32 cellular contexts compared by ENCODE assay signal in genomic region chr15:80846416-80846815, GRCh38.
A peak's percentile ranks its signal among the peaks of the same experiment; 100 is the strongest.
DNase-seq lines count a peak whose midpoint lies in the region; ATAC-seq and TF ChIP-seq lines count a peak whose summit lies in the region.
"Had no signal": no experiment of that assay in that cellular context is flagged by ENCODE, and none has a peak within 500 bp of the region (broad histone marks: within the 10 kb centered on the region; RNA-seq: fewer than 3 reads in every experiment).

No MANE protein-coding gene starts in this region.

- no peak overlapping the region for H2AK5ac ChIP-seq in trophoblast cell (ENCODE audit: low read length)

- no peaks in the 10 kb centered on the region; the same call in 1 of the 2 replicates for H4K20me1 ChIP-seq in GM23248 (ENCODE audit: insufficient read depth)
- H4K20me1 ChIP-seq in PC-3 (ENCODE audit: low read length) = no peaks in the 10 kb centered on the region
- no peaks in the 10 kb centered on the region for H4K20me1 ChIP-seq in neural progenitor cell (ENCODE audit: low read depth)

- intact Hi-C loops in PC-3 (cut with micrococcal nuclease) = no loop called here

- H3K9me2 ChIP-seq in GM23248 (ENCODE audit: insufficient read depth) (no peaks in the 10 kb centered on the region), PC-3 (replicated peaks; ENCODE audit: low read length) (no peaks in the 10 kb centered on the region)

- no peak overlapping the region for H3K4me3 Mint-ChIP-seq in neural progenitor cell
- H3K4me3 Mint-ChIP-seq: activated CD4-positive, alpha-beta T cell treated with anti-CD3 and anti-CD28 coated beads for 36 hours; CD14-positive monocyte; nephron had no signal

- H3K4me1 Mint-ChIP-seq in neural progenitor cell = no peaks in the 10 kb centered on the region
- H3K4me1 Mint-ChIP-seq: activated CD4-positive, alpha-beta T cell treated with anti-CD3 and anti-CD28 coated beads for 36 hours had no signal

- no peaks in the 10 kb centered on the region for H3K36me3 Mint-ChIP-seq in neural progenitor cell
- H3K36me3 Mint-ChIP-seq: activated naive CD4-positive, alpha-beta T cell treated with anti-CD3 and anti-CD28 coated beads, Interleukin-2, amount 50 U/mL, for 72 hours; CD14-positive monocyte had no signal

- no peak overlapping the region for H2BK5ac ChIP-seq in trophoblast cell (ENCODE audit: low read depth, low read length, poor library complexity)

- POLR2A ChIA-PET in PC-3 (lab: Charles Lee; ENCODE audit: unreplicated experiment) = no interaction called here

- H3F3A ChIP-seq in GM23248 (ENCODE audit: insufficient read depth) = peaks cover 72% of the 10 kb centered on the region
- peaks cover under 1% of the 10 kb centered on the region for H3F3A ChIP-seq in PC-3 (ENCODE audit: low read length, unreplicated experiment)
- no peaks in the 10 kb centered on the region for H3F3A ChIP-seq in neural progenitor cell (ENCODE audit: low read depth)

- TF ChIP-seq CTCF in PC-3 (conservative IDR thresholded peaks at IDR 0.05; ENCODE audit: low read depth, low read length) (0 out of 2 replicates have a peak, but pooled peaks have one; percentile 9), neural progenitor cell (IDR thresholded peaks at IDR 0.05) (peak; percentile 16)

- peaks cover 11% of the 10 kb centered on the region for H3K27me3 Mint-ChIP-seq in neural progenitor cell (ENCODE audit: insufficient read depth, low read depth)

- no TSS peak for BruUV-seq in PC-3 (replicated peaks; lab: Mats Ljungman, UMichigan)

- no peaks in the 10 kb centered on the region for H3K79me2 ChIP-seq in GM23248 (ENCODE audit: insufficient read depth)
- no peaks in the 10 kb centered on the region for H3K79me2 ChIP-seq in PC-3 (ENCODE audit: low read length)
- H3K79me2 ChIP-seq in neural progenitor cell (ENCODE audit: low read depth) = no peaks in the 10 kb centered on the region
- H3K79me2 ChIP-seq in trophoblast cell (ENCODE audit: control insufficient read depth, insufficient read depth, low read length, poor library complexity) = no peaks in the 10 kb centered on the region
- H3K79me2 ChIP-seq: hepatocyte had no signal

- no peak overlapping the region for H3K23ac ChIP-seq in trophoblast cell (ENCODE audit: low read length)

- H3K18ac ChIP-seq in trophoblast cell (ENCODE audit: low read length) = no peak overlapping the region

- H3K27me3 ChIP-seq in GM23248 (replicated peaks; ENCODE audit: insufficient read depth) (no peaks in the 10 kb centered on the region), PC-3 (ENCODE audit: low read length) (no peaks in the 10 kb centered on the region), neural progenitor cell (no peaks in the 10 kb centered on the region), trophoblast cell (ENCODE audit: insufficient read depth, low read length) (no peaks in the 10 kb centered on the region)
- H3K27me3 ChIP-seq: brain microvascular endothelial cell, hepatocyte, ovary, Peyer's patch, right atrium auricular region, vagina had no signal

- H3K9me3 Mint-ChIP-seq in neural progenitor cell = no peaks in the 10 kb centered on the region
- H3K9me3 Mint-ChIP-seq: activated naive CD4-positive, alpha-beta T cell treated with anti-CD3 and anti-CD28 coated beads, Interleukin-2, amount 50 U/mL, for 72 hours; activated T-helper 2 cell treated with anti-CD3 and anti-CD28 coated beads, Interferon-gamma antibody, Interleukin-2, Interleukin-4, amounts not matched to agents 10 μg/mL and 5 μg/mL and 100 μg/mL, durations not matched to agents 14 hours and 24 hours and 36 hours; nephron had no signal

- no peak overlapping the region for H4K91ac ChIP-seq in trophoblast cell (ENCODE audit: low read depth, low read length)

- no peak overlapping the region for H2BK12ac ChIP-seq in trophoblast cell (ENCODE audit: low read length)

- no peak overlapping the region for H4K8ac ChIP-seq in trophoblast cell (ENCODE audit: low read depth, low read length)

- CTCF ChIA-PET in PC-3 (lab: Charles Lee) = no interaction called here

- H3K9me3 ChIP-seq in GM23248 (ENCODE audit: low read depth) (no peaks in the 10 kb centered on the region), PC-3 (ENCODE audit: low read length) (no peaks in the 10 kb centered on the region), neural progenitor cell (ENCODE audit: low read depth) (no peaks in the 10 kb centered on the region), trophoblast cell (ENCODE audit: insufficient read depth, low read depth, low read length) (peaks cover 6% of the 10 kb centered on the region)
- H3K9me3 ChIP-seq: ovary, Peyer's patch, right atrium auricular region, stomach, vagina had no signal

- H3K14ac ChIP-seq in trophoblast cell (ENCODE audit: low read length) = no peak overlapping the region

- H3K79me1 ChIP-seq in trophoblast cell (ENCODE audit: low read length) = peaks cover 3% of the 10 kb centered on the region

- H3K9ac ChIP-seq in GM23248 (no peak overlapping the region), PC-3 (ENCODE audit: low read length) (no peak overlapping the region), neural progenitor cell (no peak overlapping the region), trophoblast cell (ENCODE audit: low read length) (no peak overlapping the region)

- H3K4me3 ChIP-seq in GM23248 (no peak overlapping the region), PC-3 (ENCODE audit: low read length) (no peak overlapping the region), neural progenitor cell (no peak overlapping the region), trophoblast cell (ENCODE audit: low read depth, low read length) (no peak overlapping the region)
- H3K4me3 ChIP-seq: hepatocyte, K562, ovary, Peyer's patch, right atrium auricular region, stomach, vagina had no signal

- no peak overlapping the region for H3K27ac Mint-ChIP-seq in neural progenitor cell
- H3K27ac Mint-ChIP-seq: activated CD4-positive, alpha-beta T cell treated with anti-CD3 and anti-CD28 coated beads for 36 hours; activated naive CD4-positive, alpha-beta T cell treated with anti-CD3 and anti-CD28 coated beads, Interleukin-2, amount 50 U/mL, for 72 hours; activated T-helper 2 cell treated with anti-CD3 and anti-CD28 coated beads, Interferon-gamma antibody, Interleukin-2, Interleukin-4, amounts not matched to agents 10 μg/mL and 5 μg/mL and 100 μg/mL, durations not matched to agents 14 hours and 24 hours and 36 hours; CD14-positive monocyte; nephron had no signal

- H3K27ac ChIP-seq in GM23248 (no peak overlapping the region), PC-3 (ENCODE audit: low read length) (peak overlapping the region; percentile 59), neural progenitor cell (no peak overlapping the region), trophoblast cell (ENCODE audit: low read depth, low read length) (no peak overlapping the region)
- H3K27ac ChIP-seq: brain microvascular endothelial cell, hepatocyte, ovary, Peyer's patch, right atrium auricular region, stomach, vagina, VCaP had no signal

- peaks cover 30% of the 10 kb centered on the region for H3K4me1 ChIP-seq in GM23248 (ENCODE audit: insufficient read depth)
- peaks cover 79% of the 10 kb centered on the region for H3K4me1 ChIP-seq in PC-3 (ENCODE audit: insufficient read depth, low read length)
- H3K4me1 ChIP-seq in neural progenitor cell = peaks cover 6% of the 10 kb centered on the region
- peaks cover 11 to 15% of the 10 kb centered on the region in 2 experiments for H3K4me1 ChIP-seq in trophoblast cell (ENCODE audit: control insufficient read depth in 1 of 2, insufficient read depth in 2 of 2, low read length in 2 of 2)
- H3K4me1 ChIP-seq: Peyer's patch, right atrium auricular region had no signal

- 40 to 48% methylated on average over 6 of the region's 6 CpGs for WGBS in GM23248 (ENCODE audit: low coverage in 1 of 2, low lambda C conversion rate in 2 of 2, missing lambda C conversion rate in 2 of 2), 2 experiments
- no CpG with 5 or more reads among the region's 6 CpGs for WGBS in trophoblast cell (ENCODE audit: extremely low coverage, insufficient coverage, insufficient read length)

- H3K36me3 ChIP-seq in GM23248 (ENCODE audit: low read depth) (peaks cover 24% of the 10 kb centered on the region; the same call in 1 of the 2 replicates), PC-3 (ENCODE audit: low read depth, low read length) (no peaks in the 10 kb centered on the region), neural progenitor cell (no peaks in the 10 kb centered on the region), trophoblast cell (ENCODE audit: control insufficient read depth in 1 of 2, insufficient read depth in 2 of 2, low read length in 2 of 2) (no peaks in the 10 kb centered on the region)
- H3K36me3 ChIP-seq: brain microvascular endothelial cell, ovary, Peyer's patch, right atrium auricular region, stomach, vagina had no signal

- DNase-seq in COLO668 (lab: John Stamatoyannopoulos, UW; ENCODE audit: unreplicated experiment) (peak; percentile 43), GM23248 (peak; percentile 48), PC-3 (peak; percentile 37), neural progenitor cell (ENCODE audit: low spot score) (no peak), trophoblast cell (no peak), A172 (ENCODE audit: low spot score) (no peak)
- DNase-seq in stimulated activated CD4-positive, alpha-beta T cell treated with anti-CD3 and anti-CD28 coated beads, Interleukin-2, amount 100 ng/mL, for 48 hours = no peak
- DNase-seq: activated CD4-positive, alpha-beta T cell treated with anti-CD3 and anti-CD28 coated beads for 36 hours; amygdala; brain microvascular endothelial cell; cerebellar nuclear complex; DND-41; left cardiac atrium; NCI-H1105; NCI-H1930; NCI-H2171 treated with DMSO at 0.1 percent for 48 hours; NCI-H526; ovary; Peyer's patch; stimulated activated CD4-positive, alpha-beta T cell treated with anti-CD3 and anti-CD28 coated beads, Interleukin-1b, Interleukin-23, amount 100 ng/mL, for 48 hours; stomach; SW 1271; T-helper 9 cell had no signal

- no peak overlapping the region for H4K12ac ChIP-seq in trophoblast cell (ENCODE audit: low read depth, low read length)

- no peak overlapping the region for H2BK120ac ChIP-seq in trophoblast cell (ENCODE audit: insufficient read depth, low read length, poor library complexity)

- no peak for ATAC-seq in PC-3
- ATAC-seq: activated CD4-positive, alpha-beta T cell treated with anti-CD3 and anti-CD28 coated beads for 36 hours; activated naive CD4-positive, alpha-beta T cell treated with anti-CD3 and anti-CD28 coated beads, Interleukin-2, amount 50 U/mL, for 72 hours; K562; left cardiac atrium had no signal

- in situ Hi-C loops in GM23248 (cut with MboI) = no loop called here

- H3K4me2 ChIP-seq in GM23248 (ENCODE audit: unreplicated experiment) (no peak overlapping the region), PC-3 (ENCODE audit: low read length) (no peak overlapping the region), neural progenitor cell (no peak overlapping the region), trophoblast cell (ENCODE audit: low read length) (no peak overlapping the region)
- H3K4me2 ChIP-seq: hepatocyte had no signal

- H3K4ac ChIP-seq in trophoblast cell (ENCODE audit: low read depth, low read length) = no peak overlapping the region

- H2AFZ ChIP-seq in GM23248 (no peak overlapping the region), PC-3 (ENCODE audit: low read length) (no peak overlapping the region), neural progenitor cell (replicated peaks) (no peak overlapping the region), trophoblast cell (ENCODE audit: insufficient read depth, low read length, poor library complexity) (no peak overlapping the region)
- H2AFZ ChIP-seq: hepatocyte had no signal

Comparison
In these comparisons a context has a peak if more than half of its experiments do, and no peak if none do; other contexts are left out.
1. DNase-seq: peak in COLO668 (single experiment), GM23248 (single experiment) and PC-3 (single experiment); none in neural progenitor cell (single experiment), stimulated activated CD4-positive, alpha-beta T cell treated with anti-CD3 and anti-CD28 coated beads, Interleukin-2, amount 100 ng/mL, for 48 hours (0 of 2), trophoblast cell (0 of 2) and A172 (single experiment).